In genomic region chr11:110525883-110526282, GRCh38 we compare ENCODE assay signal across 8 cellular contexts.
DNase-seq lines count a peak whose midpoint lies in the region; ATAC-seq and TF ChIP-seq lines count a peak whose summit lies in the region.

No MANE protein-coding gene starts in this region.

- DNase-seq in AG09319 (ENCODE audit: extremely low read depth, low read depth) (peak; percentile 29), NCI-H1092 (lab: John Stamatoyannopoulos, UW) (peak; percentile 96), fibroblast of lung (ENCODE audit: low read depth in 2 of 2) (peak; percentile 88 to 93), ureter (ENCODE audit: low spot score) (no peak), NCI-H510A treated with DMSO at 0.1 percent for 48 hours (lab: John Stamatoyannopoulos, UW) (no peak), erythroblast (lab: John Stamatoyannopoulos, UW) (no peak)
- no peak for DNase-seq in CD4-positive, alpha-beta memory T cell

- peak; percentile 91 for ATAC-seq in GM21423 (IDR thresholded peaks at IDR 0.05; ENCODE audit: unreplicated experiment)

- CTCF ChIA-PET in CD4-positive, alpha-beta memory T cell (lab: Charles Lee; ENCODE audit: partially characterized antibody) = no interaction called here

- peaks cover 10 to 13% (median 12%) of the 10 kb centered on the region in 4 donors for H3K4me1 Mint-ChIP-seq in CD4-positive, alpha-beta memory T cell

- H3K27ac ChIP-seq in fibroblast of lung (ENCODE audit: insufficient read depth, low read length) = peak overlapping the region; percentile 53
- H3K27ac ChIP-seq in CD4-positive, alpha-beta memory T cell (ENCODE audit: low read depth, low read length) = no peak overlapping the region

- no peak overlapping the region for H2AFZ ChIP-seq in fibroblast of lung (ENCODE audit: low read length)

- TF ChIP-seq CTCF in AG09319 (IDR thresholded peaks at IDR 0.05; ENCODE audit: low read depth, low read length) = no peak
- TF ChIP-seq CTCF in fibroblast of lung (conservative IDR thresholded peaks at IDR 0.05 in 1 of 2, IDR thresholded peaks at IDR 0.05 in 1 of 2; ENCODE audit: low read depth in 1 of 2, low read length in 2 of 2) = no peak

- no peak for TF ChIP-seq POLR2A in erythroblast (IDR thresholded peaks at IDR 0.05; ENCODE audit: low read length)

- POLR2A ChIA-PET in CD4-positive, alpha-beta memory T cell (lab: Charles Lee; ENCODE audit: partially characterized antibody) = no interaction called here

- H3K9ac ChIP-seq in fibroblast of lung (ENCODE audit: insufficient read depth, low read length) = no peak overlapping the region

- no peaks in the 10 kb centered on the region for H4K20me1 ChIP-seq in fibroblast of lung (ENCODE audit: control insufficient read depth, extremely low read depth, insufficient read depth, low read length)

- no peaks in the 10 kb centered on the region for H3K27me3 ChIP-seq in fibroblast of lung (ENCODE audit: control insufficient read depth, insufficient read depth, low read length)
- no peaks in the 10 kb centered on the region for H3K27me3 ChIP-seq in CD4-positive, alpha-beta memory T cell (ENCODE audit: insufficient read depth, low read length)

- peaks cover 0 to 29% (median 19%) of the 10 kb centered on the region in 8 donors for H3K9me3 Mint-ChIP-seq in CD4-positive, alpha-beta memory T cell

- no peaks in the 10 kb centered on the region for H3K36me3 Mint-ChIP-seq in CD4-positive, alpha-beta memory T cell

- no peaks in the 10 kb centered on the region for H3K36me3 ChIP-seq in fibroblast of lung (ENCODE audit: control insufficient read depth, insufficient read depth, low read length)
- H3K36me3 ChIP-seq in CD4-positive, alpha-beta memory T cell (ENCODE audit: insufficient read depth, low read length) = no peaks in the 10 kb centered on the region

- H3K79me2 ChIP-seq in fibroblast of lung (ENCODE audit: control insufficient read depth, insufficient read depth, low read length) = no peaks in the 10 kb centered on the region

- intact Hi-C loops in CD4-positive, alpha-beta memory T cell (cut with micrococcal nuclease) = no loop called here

- no peak overlapping the region for H3K4me3 Mint-ChIP-seq in CD4-positive, alpha-beta memory T cell

- H3K9me3 ChIP-seq in fibroblast of lung (ENCODE audit: control insufficient read depth, insufficient read depth, low read depth, low read length) = no peaks in the 10 kb centered on the region
- H3K9me3 ChIP-seq in CD4-positive, alpha-beta memory T cell (ENCODE audit: control insufficient read depth in 1 of 2, low read length in 2 of 2) = no peaks in the 10 kb centered on the region

- H3K27me3 Mint-ChIP-seq in CD4-positive, alpha-beta memory T cell = no peaks in the 10 kb centered on the region

- peak overlapping the region; percentile 32 for H3K4me2 ChIP-seq in fibroblast of lung (ENCODE audit: extremely low read depth, insufficient read depth, low read length)

- H3K4me3 ChIP-seq in fibroblast of lung (replicated peaks in 1 of 4; ENCODE audit: control extremely low read depth in 1 of 4, insufficient read depth in 1 of 4, low read depth in 3 of 4, low read length in 4 of 4) = no peak overlapping the region
- no peak overlapping the region for H3K4me3 ChIP-seq in CD4-positive, alpha-beta memory T cell (ENCODE audit: low read length in 2 of 2)

- H3K4me1 ChIP-seq in fibroblast of lung (ENCODE audit: control insufficient read depth, extremely low read depth, insufficient read depth, low read length) = peaks cover 12% of the 10 kb centered on the region
- H3K4me1 ChIP-seq in CD4-positive, alpha-beta memory T cell (ENCODE audit: insufficient read depth, low read length) = peaks cover 17% of the 10 kb centered on the region

- no peak overlapping the region for H3K27ac Mint-ChIP-seq in CD4-positive, alpha-beta memory T cell

Comparison
In these comparisons a context has a peak if more than half of its experiments do, and no peak if none do; other contexts are left out.
1. DNase-seq: peak in AG09319 (single experiment), NCI-H1092 (single experiment) and fibroblast of lung (2 of 2); none in ureter (single experiment), NCI-H510A treated with DMSO at 0.1 percent for 48 hours (single experiment), CD4-positive, alpha-beta memory T cell (0 of 5) and erythroblast (0 of 2).